In genomic region chr14:89721991-89722390, GRCh38 we compare ENCODE assay signal across 1 cellular context.
TF ChIP-seq lines count a peak whose summit lies in the region.

No MANE protein-coding gene starts in this region.

TF ChIP-seq in SK-N-SH, 30 proteins besides CTCF, POLR2A, EP300 and RAD21 (continued from another document):
- no peak for TF ChIP-seq ZBTB33 (IDR thresholded peaks at IDR 0.05; ENCODE audit: borderline replicate concordance, low read depth)
- TF ChIP-seq, protein P1, sequence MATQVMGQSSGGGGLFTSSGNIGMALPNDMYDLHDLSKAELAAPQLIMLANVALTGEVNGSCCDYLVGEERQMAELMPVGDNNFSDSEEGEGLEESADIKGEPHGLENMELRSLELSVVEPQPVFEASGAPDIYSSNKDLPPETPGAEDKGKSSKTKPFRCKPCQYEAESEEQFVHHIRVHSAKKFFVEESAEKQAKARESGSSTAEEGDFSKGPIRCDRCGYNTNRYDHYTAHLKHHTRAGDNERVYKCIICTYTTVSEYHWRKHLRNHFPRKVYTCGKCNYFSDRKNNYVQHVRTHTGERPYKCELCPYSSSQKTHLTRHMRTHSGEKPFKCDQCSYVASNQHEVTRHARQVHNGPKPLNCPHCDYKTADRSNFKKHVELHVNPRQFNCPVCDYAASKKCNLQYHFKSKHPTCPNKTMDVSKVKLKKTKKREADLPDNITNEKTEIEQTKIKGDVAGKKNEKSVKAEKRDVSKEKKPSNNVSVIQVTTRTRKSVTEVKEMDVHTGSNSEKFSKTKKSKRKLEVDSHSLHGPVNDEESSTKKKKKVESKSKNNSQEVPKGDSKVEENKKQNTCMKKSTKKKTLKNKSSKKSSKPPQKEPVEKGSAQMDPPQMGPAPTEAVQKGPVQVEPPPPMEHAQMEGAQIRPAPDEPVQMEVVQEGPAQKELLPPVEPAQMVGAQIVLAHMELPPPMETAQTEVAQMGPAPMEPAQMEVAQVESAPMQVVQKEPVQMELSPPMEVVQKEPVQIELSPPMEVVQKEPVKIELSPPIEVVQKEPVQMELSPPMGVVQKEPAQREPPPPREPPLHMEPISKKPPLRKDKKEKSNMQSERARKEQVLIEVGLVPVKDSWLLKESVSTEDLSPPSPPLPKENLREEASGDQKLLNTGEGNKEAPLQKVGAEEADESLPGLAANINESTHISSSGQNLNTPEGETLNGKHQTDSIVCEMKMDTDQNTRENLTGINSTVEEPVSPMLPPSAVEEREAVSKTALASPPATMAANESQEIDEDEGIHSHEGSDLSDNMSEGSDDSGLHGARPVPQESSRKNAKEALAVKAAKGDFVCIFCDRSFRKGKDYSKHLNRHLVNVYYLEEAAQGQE (IDR thresholded peaks at IDR 0.05; ENCODE audit: low read depth, low read length), result no peak
